ENCODE assay signal across 1 cellular context in the genomic region with DNA sequence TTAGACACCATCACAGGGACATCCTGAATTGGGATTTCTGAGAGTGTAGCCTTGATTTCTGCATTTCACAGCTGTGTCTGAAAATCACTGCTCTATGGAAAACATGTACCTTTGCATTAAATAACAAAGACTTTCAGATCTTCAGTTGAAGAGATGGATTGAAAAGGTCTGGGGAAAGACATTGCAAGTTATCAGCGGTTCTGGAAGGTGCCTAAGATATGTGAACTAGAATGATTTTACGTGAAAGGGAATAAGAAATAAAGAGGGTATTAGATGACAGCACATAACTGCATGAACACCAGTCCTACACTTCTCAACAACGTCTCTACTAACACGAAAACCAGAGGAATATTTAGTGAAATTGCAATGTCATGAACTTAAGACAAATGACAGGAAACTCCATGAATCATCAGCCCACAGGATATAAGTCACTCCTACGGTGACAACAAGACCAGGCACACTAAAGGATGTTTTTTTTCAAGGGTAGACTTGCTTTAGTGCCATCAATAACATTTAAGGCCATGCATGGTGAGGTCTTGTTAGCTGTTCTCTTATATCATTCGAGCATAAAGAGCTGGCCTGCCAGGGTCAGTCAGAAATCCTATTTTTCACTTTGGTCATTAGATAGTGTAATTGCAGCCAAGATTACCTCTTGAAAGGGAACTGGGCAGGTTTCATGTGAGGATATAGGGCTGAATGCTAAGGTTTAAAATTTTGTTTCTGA.
TF ChIP-seq lines count a peak whose summit lies in the region.

No MANE protein-coding gene starts in this region.

TF ChIP-seq in K562, 482 proteins besides CTCF, POLR2A, EP300 and RAD21 (continued from another document and continues in another):
- TF ChIP-seq THRB (CRISPR knock-in tag; conservative IDR thresholded peaks at IDR 0.05) (0 out of 2 replicates have a peak, but pooled peaks have one; percentile 30), HNRNPK (IDR thresholded peaks at IDR 0.05; ENCODE audit: low read depth, low read length, poor library complexity, severe bottlenecking) (no peak), BCLAF1 (IDR thresholded peaks at IDR 0.05; ENCODE audit: borderline replicate concordance in 1 of 2, control insufficient read depth in 1 of 2, low read depth in 2 of 2, low read length in 1 of 2) (0 out of 4 replicates have a peak, but pooled peaks of 1 of the 2 experiments have one; percentile 68), NR2C1 (IDR thresholded peaks at IDR 0.05) (no peak), NR2C1 (tag; IDR thresholded peaks at IDR 0.05) (peak; percentile 66), HMG20B (CRISPR knock-in tag; IDR thresholded peaks at IDR 0.05) (no peak), EWSR1 (IDR thresholded peaks at IDR 0.05; ENCODE audit: borderline replicate concordance, low read depth, partially characterized antibody) (no peak), CREBBP (IDR thresholded peaks at IDR 0.05; ENCODE audit: low read depth, low read length) (no peak), ZBTB40 (IDR thresholded peaks at IDR 0.05) (peak; percentile 74), ZBTB40 (CRISPR knock-in tag; IDR thresholded peaks at IDR 0.05) (no peak), FOXJ3 (CRISPR knock-in tag; IDR thresholded peaks at IDR 0.05) (no peak; the same call in 1 of the 2 replicates), MAZ (CRISPR knock-in tag; conservative IDR thresholded peaks at IDR 0.05 in 1 of 2, IDR thresholded peaks at IDR 0.05 in 1 of 2) (peak; percentile 34 to 63; a peak in 2 of 4 replicates), MED1 (CRISPR knock-in tag; IDR thresholded peaks at IDR 0.05; ENCODE audit: borderline replicate concordance) (no peak), KAT8 (IDR thresholded peaks at IDR 0.05; ENCODE audit: low read depth) (no peak), TARDBP (IDR thresholded peaks at IDR 0.05) (no peak), RNF2 (IDR thresholded peaks at IDR 0.05) (peak; percentile 100), NUFIP1 (IDR thresholded peaks at IDR 0.05; ENCODE audit: partially characterized antibody) (no peak), CHCHD3 (CRISPR knock-in tag; IDR thresholded peaks at IDR 0.05) (no peak), ILF3 (IDR thresholded peaks at IDR 0.05; ENCODE audit: borderline replicate concordance) (no peak), SMARCE1 (IDR thresholded peaks at IDR 0.05) (peak; percentile 97), NONO (IDR thresholded peaks at IDR 0.05; ENCODE audit: low read depth in 2 of 2, low read length in 1 of 2) (no peak), SNIP1 (IDR thresholded peaks at IDR 0.05; ENCODE audit: low read depth) (no peak), VEZF1 (CRISPR knock-in tag; IDR thresholded peaks at IDR 0.05) (peak; percentile 36), NR4A1 (CRISPR knock-in tag; IDR thresholded peaks at IDR 0.05) (no peak), NR4A1 (tag; IDR thresholded peaks at IDR 0.05) (no peak; the same call in 1 of the 2 replicates), ATF7 (IDR thresholded peaks at IDR 0.05) (peak; percentile 88)
- TF ChIP-seq, protein P1, sequence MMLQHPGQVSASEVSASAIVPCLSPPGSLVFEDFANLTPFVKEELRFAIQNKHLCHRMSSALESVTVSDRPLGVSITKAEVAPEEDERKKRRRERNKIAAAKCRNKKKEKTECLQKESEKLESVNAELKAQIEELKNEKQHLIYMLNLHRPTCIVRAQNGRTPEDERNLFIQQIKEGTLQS (IDR thresholded peaks at IDR 0.05): peak; percentile 96
- TF ChIP-seq, protein P1 (CRISPR knock-in tag; conservative IDR thresholded peaks at IDR 0.05): no peak
- TF ChIP-seq, protein P2, sequence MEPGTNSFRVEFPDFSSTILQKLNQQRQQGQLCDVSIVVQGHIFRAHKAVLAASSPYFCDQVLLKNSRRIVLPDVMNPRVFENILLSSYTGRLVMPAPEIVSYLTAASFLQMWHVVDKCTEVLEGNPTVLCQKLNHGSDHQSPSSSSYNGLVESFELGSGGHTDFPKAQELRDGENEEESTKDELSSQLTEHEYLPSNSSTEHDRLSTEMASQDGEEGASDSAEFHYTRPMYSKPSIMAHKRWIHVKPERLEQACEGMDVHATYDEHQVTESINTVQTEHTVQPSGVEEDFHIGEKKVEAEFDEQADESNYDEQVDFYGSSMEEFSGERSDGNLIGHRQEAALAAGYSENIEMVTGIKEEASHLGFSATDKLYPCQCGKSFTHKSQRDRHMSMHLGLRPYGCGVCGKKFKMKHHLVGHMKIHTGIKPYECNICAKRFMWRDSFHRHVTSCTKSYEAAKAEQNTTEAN (CRISPR knock-in tag; IDR thresholded peaks at IDR 0.05): no peak
- TF ChIP-seq, protein P3, sequence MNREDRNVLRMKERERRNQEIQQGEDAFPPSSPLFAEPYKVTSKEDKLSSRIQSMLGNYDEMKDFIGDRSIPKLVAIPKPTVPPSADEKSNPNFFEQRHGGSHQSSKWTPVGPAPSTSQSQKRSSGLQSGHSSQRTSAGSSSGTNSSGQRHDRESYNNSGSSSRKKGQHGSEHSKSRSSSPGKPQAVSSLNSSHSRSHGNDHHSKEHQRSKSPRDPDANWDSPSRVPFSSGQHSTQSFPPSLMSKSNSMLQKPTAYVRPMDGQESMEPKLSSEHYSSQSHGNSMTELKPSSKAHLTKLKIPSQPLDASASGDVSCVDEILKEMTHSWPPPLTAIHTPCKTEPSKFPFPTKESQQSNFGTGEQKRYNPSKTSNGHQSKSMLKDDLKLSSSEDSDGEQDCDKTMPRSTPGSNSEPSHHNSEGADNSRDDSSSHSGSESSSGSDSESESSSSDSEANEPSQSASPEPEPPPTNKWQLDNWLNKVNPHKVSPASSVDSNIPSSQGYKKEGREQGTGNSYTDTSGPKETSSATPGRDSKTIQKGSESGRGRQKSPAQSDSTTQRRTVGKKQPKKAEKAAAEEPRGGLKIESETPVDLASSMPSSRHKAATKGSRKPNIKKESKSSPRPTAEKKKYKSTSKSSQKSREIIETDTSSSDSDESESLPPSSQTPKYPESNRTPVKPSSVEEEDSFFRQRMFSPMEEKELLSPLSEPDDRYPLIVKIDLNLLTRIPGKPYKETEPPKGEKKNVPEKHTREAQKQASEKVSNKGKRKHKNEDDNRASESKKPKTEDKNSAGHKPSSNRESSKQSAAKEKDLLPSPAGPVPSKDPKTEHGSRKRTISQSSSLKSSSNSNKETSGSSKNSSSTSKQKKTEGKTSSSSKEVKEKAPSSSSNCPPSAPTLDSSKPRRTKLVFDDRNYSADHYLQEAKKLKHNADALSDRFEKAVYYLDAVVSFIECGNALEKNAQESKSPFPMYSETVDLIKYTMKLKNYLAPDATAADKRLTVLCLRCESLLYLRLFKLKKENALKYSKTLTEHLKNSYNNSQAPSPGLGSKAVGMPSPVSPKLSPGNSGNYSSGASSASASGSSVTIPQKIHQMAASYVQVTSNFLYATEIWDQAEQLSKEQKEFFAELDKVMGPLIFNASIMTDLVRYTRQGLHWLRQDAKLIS (CRISPR knock-in tag; IDR thresholded peaks at IDR 0.05): peak; percentile 83; the same call in 1 of the 2 replicates
- TF ChIP-seq, protein P4, sequence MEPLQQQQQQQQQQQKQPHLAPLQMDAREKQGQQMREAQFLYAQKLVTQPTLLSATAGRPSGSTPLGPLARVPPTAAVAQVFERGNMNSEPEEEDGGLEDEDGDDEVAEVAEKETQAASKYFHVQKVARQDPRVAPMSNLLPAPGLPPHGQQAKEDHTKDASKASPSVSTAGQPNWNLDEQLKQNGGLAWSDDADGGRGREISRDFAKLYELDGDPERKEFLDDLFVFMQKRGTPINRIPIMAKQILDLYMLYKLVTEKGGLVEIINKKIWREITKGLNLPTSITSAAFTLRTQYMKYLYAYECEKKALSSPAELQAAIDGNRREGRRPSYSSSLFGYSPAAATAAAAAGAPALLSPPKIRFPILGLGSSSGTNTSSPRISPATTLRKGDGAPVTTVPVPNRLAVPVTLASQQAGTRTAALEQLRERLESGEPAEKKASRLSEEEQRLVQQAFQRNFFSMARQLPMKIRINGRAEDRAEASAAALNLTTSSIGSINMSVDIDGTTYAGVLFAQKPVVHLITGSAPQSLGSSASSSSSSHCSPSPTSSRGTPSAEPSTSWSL (CRISPR knock-in tag; IDR thresholded peaks at IDR 0.05; ENCODE audit: borderline replicate concordance): no peak
